In the genomic region with DNA sequence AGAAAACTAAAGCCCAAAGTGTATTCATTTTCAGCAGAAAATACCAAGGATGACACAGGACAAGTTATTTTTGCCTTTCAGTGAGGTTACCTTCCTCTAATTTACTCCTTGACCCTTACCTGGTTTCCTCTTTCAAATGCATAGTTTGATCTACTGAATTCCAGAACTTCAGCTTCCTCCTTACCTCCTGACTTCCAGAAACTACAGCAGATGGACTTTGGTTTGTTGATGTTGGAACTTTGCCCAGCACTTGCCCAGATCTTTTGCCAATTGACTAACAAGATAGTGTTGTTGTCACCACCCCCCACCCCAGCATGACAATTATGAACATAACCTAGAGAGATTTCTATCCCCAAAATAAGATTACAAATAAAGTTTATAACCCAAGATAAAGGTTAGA, we compare ENCODE assay signal across 12 cellular contexts.
DNase-seq lines count a peak whose midpoint lies in the region; ATAC-seq and TF ChIP-seq lines count a peak whose summit lies in the region.
"Had no signal": no experiment of that assay in that cellular context is flagged by ENCODE, and none has a peak within 500 bp of the region (broad histone marks: within the 10 kb centered on the region; RNA-seq: fewer than 3 reads in every experiment).

No MANE protein-coding gene starts in this region.

- no peak for ATAC-seq in HG02840 (IDR thresholded peaks at IDR 0.05; ENCODE audit: low FRiP score, unreplicated experiment)

- no peak for TF ChIP-seq CTCF in fibroblast of mammary gland (conservative IDR thresholded peaks at IDR 0.05; ENCODE audit: control insufficient read depth, insufficient read depth, low read depth, low read length)

- H3K4me3 ChIP-seq in fibroblast of mammary gland (ENCODE audit: control insufficient read depth, low read depth, low read length) = no peak overlapping the region
- H3K4me3 ChIP-seq in skeletal muscle cell (ENCODE audit: low read depth, low read length) = no peak overlapping the region
- H3K4me3 ChIP-seq: thoracic aorta had no signal

- in situ Hi-C loops in SK-MEL-5 (cut with HindIII; ENCODE audit: low pct_unique_long_range_greater_than_20kb, low sequenced_read_pairs) = no loop called here

- DNase-seq in HT-29 (ENCODE audit: low spot score) (peak; percentile 96), SK-MEL-5 (ENCODE audit: low read depth, low spot score) (peak; percentile 81), fibroblast of mammary gland (ENCODE audit: low read depth) (peak; percentile 67), skeletal muscle cell (ENCODE audit: low read depth) (peak; percentile 30), erythroblast (lab: John Stamatoyannopoulos, UW) (no peak)
- no peak for DNase-seq in activated CD4-positive, alpha-beta T cell treated with anti-CD3 and anti-CD28 coated beads for 1 hour
- DNase-seq: DMS153, NCI-H526, posterior cingulate gyrus, SW 1271 had no signal

- no peak for TF ChIP-seq POLR2A in erythroblast (IDR thresholded peaks at IDR 0.05; ENCODE audit: low read length)

Comparison
In these comparisons a context has a peak if more than half of its experiments do, and no peak if none do; other contexts are left out.
1. DNase-seq: peak in HT-29 (single experiment), SK-MEL-5 (single experiment), fibroblast of mammary gland (single experiment) and skeletal muscle cell (single experiment); none in activated CD4-positive, alpha-beta T cell treated with anti-CD3 and anti-CD28 coated beads for 1 hour (single experiment) and erythroblast (0 of 2).